Comparison of ENCODE assay signal across 9 cellular contexts in genomic region chr11:92226331-92227232, GRCh38. TPM values are rescaled to one million over a fixed set of nuclear protein-coding genes. Genes with fewer than 3 reads are reported as not detected.
DNase-seq lines count a peak whose midpoint lies in the region; ATAC-seq and TF ChIP-seq lines count a peak whose summit lies in the region.
"Had no signal": no experiment of that assay in that cellular context is flagged by ENCODE, and none has a peak within 500 bp of the region (broad histone marks: within the 10 kb centered on the region; RNA-seq: fewer than 3 reads in every experiment).

No MANE protein-coding gene starts in this region.

- TF ChIP-seq CTCF in RWPE1 (conservative IDR thresholded peaks at IDR 0.05; ENCODE audit: low read depth), result no peak

- H3K4me1 ChIP-seq in skeletal muscle satellite cell (ENCODE audit: control insufficient read depth, insufficient read depth, low read length), result peaks cover 27% of the 10 kb centered on the region

- no peaks in the 10 kb centered on the region for H3K9me3 Mint-ChIP-seq in activated naive CD8-positive, alpha-beta T cell treated with anti-CD3 and anti-CD28 coated beads, Interleukin-2, amount 50 U/mL, for 24 hours
- H3K9me3 Mint-ChIP-seq in activated T-helper 1 cell treated with anti-CD3 and anti-CD28 coated beads, Interleukin-12 subunit alpha, Interleukin-12 subunit beta, Interleukin-2, Interleukin-4 antibody, amounts not matched to agents 30 ng/mL and 10 ng/mL and 1 ng/mL, durations not matched to agents 14 hours and 24 hours and 36 hours, result no peaks in the 10 kb centered on the region
- no peaks in the 10 kb centered on the region for H3K9me3 Mint-ChIP-seq in activated T-cell treated with anti-CD3 and anti-CD28 coated beads, Interleukin-2, amount 50 U/mL, for 4 hours
- H3K9me3 Mint-ChIP-seq: dendritic cell treated with granulocyte-macrophage colony-stimulating factor and Interleukin-4, amounts not matched to agents 40 ng/mL and 50 ng/mL, for 4 days had no signal

- peak overlapping the region; percentile 32 for H3K9ac ChIP-seq in skeletal muscle satellite cell (ENCODE audit: low read depth, low read length)

- intact Hi-C loops in activated T-helper 1 cell treated with anti-CD3 and anti-CD28 coated beads, Interleukin-12 subunit alpha, Interleukin-12 subunit beta, Interleukin-2, Interleukin-4 antibody, amounts not matched to agents 30 ng/mL and 10 ng/mL and 1 ng/mL, durations not matched to agents 14 hours and 24 hours and 36 hours (cut with micrococcal nuclease), result no loop called here

- peaks cover 48% of the 10 kb centered on the region for H3K27me3 ChIP-seq in skeletal muscle satellite cell (ENCODE audit: control insufficient read depth, insufficient read depth, low read length)

- DNase-seq in HEK293T (ENCODE audit: extremely low spot score) (peak; percentile 27), RWPE1 (ENCODE audit: low spot score) (no peak)
- no peak for DNase-seq in activated naive CD8-positive, alpha-beta T cell treated with anti-CD3 and anti-CD28 coated beads, Interleukin-2, amount 50 U/mL, for 24 hours
- DNase-seq in activated T-helper 1 cell treated with anti-CD3 and anti-CD28 coated beads, Interleukin-12 subunit alpha, Interleukin-12 subunit beta, Interleukin-2, Interleukin-4 antibody, amounts not matched to agents 30 ng/mL and 10 ng/mL and 1 ng/mL, durations not matched to agents 14 hours and 24 hours and 36 hours (ENCODE audit: low spot score), result no peak
- DNase-seq in activated T-cell treated with anti-CD3 and anti-CD28 coated beads, Interleukin-2, amount 50 U/mL, for 4 hours, result no peak

- H3K36me3 Mint-ChIP-seq in activated naive CD8-positive, alpha-beta T cell treated with anti-CD3 and anti-CD28 coated beads, Interleukin-2, amount 50 U/mL, for 24 hours (ENCODE audit: low read depth), result no peaks in the 10 kb centered on the region
- H3K36me3 Mint-ChIP-seq in activated T-helper 1 cell treated with anti-CD3 and anti-CD28 coated beads, Interleukin-12 subunit alpha, Interleukin-12 subunit beta, Interleukin-2, Interleukin-4 antibody, amounts not matched to agents 30 ng/mL and 10 ng/mL and 1 ng/mL, durations not matched to agents 14 hours and 24 hours and 36 hours (ENCODE audit: low read depth), result no peaks in the 10 kb centered on the region
- H3K36me3 Mint-ChIP-seq in activated T-cell treated with anti-CD3 and anti-CD28 coated beads, Interleukin-2, amount 50 U/mL, for 4 hours (ENCODE audit: insufficient read depth), result peaks cover 2% of the 10 kb centered on the region

- H3K9me3 ChIP-seq in iPS-18c (ENCODE audit: control insufficient read depth, insufficient read depth, low read length) (no peaks in the 10 kb centered on the region), skeletal muscle satellite cell (replicated peaks; ENCODE audit: low read length) (no peaks in the 10 kb centered on the region)

- H3K27me3 Mint-ChIP-seq in activated naive CD8-positive, alpha-beta T cell treated with anti-CD3 and anti-CD28 coated beads, Interleukin-2, amount 50 U/mL, for 24 hours, result peaks cover 55% of the 10 kb centered on the region
- H3K27me3 Mint-ChIP-seq in activated T-helper 1 cell treated with anti-CD3 and anti-CD28 coated beads, Interleukin-12 subunit alpha, Interleukin-12 subunit beta, Interleukin-2, Interleukin-4 antibody, amounts not matched to agents 30 ng/mL and 10 ng/mL and 1 ng/mL, durations not matched to agents 14 hours and 24 hours and 36 hours (ENCODE audit: insufficient read depth), result peaks cover 33% of the 10 kb centered on the region
- peaks cover 55% of the 10 kb centered on the region for H3K27me3 Mint-ChIP-seq in activated T-cell treated with anti-CD3 and anti-CD28 coated beads, Interleukin-2, amount 50 U/mL, for 4 hours (ENCODE audit: low read depth)

- no peak overlapping the region for H3K27ac Mint-ChIP-seq in activated naive CD8-positive, alpha-beta T cell treated with anti-CD3 and anti-CD28 coated beads, Interleukin-2, amount 50 U/mL, for 24 hours
- H3K27ac Mint-ChIP-seq in activated T-helper 1 cell treated with anti-CD3 and anti-CD28 coated beads, Interleukin-12 subunit alpha, Interleukin-12 subunit beta, Interleukin-2, Interleukin-4 antibody, amounts not matched to agents 30 ng/mL and 10 ng/mL and 1 ng/mL, durations not matched to agents 14 hours and 24 hours and 36 hours, result no peak overlapping the region
- H3K27ac Mint-ChIP-seq: dendritic cell treated with granulocyte-macrophage colony-stimulating factor and Interleukin-4, amounts not matched to agents 40 ng/mL and 50 ng/mL, for 4 days had no signal

- POLR2A ChIA-PET in HEK293T (lab: Yijun Ruan, JAX) (interaction anchor here (0.7 to 1.6 kb wide), 11 partner anchors 11 to 645 kb away, joined by 3 to 7 read pairs (median 4); no protein-coding TSS in a partner anchor), RWPE1 (lab: Yijun Ruan, JAX; ENCODE audit: low non-redundant PET) (no interaction called here)

- H3K4me3 ChIP-seq in iPS-18c (ENCODE audit: insufficient read depth, low read depth, low read length) (peak overlapping the region; percentile 86), skeletal muscle satellite cell (ENCODE audit: low read length) (peak overlapping the region; percentile 77)

- ATAC-seq in activated naive CD8-positive, alpha-beta T cell treated with anti-CD3 and anti-CD28 coated beads, Interleukin-2, amount 50 U/mL, for 24 hours, result no peak
- ATAC-seq in activated T-cell treated with anti-CD3 and anti-CD28 coated beads, Interleukin-2, amount 50 U/mL, for 4 hours, result no peak

- CTCF ChIA-PET in HEK293T (lab: Yijun Ruan, JAX), result interaction anchor here (0.6 to 1.2 kb wide), 2 partner anchors 15 to 80 kb away, joined by 3 read pairs; no protein-coding TSS in a partner anchor
- CTCF ChIA-PET in RWPE1 (lab: Yijun Ruan, JAX), result interaction anchor here (0.5 to 1.0 kb wide), 2 partner anchors 478 to 659 kb away, joined by 3 to 4 read pairs; no protein-coding TSS in a partner anchor

- H3K27ac ChIP-seq in angular gyrus (ENCODE audit: low read depth, low read length), result peak overlapping the region; percentile 70
- no peak overlapping the region for H3K27ac ChIP-seq in RWPE1

- H3K4me2 ChIP-seq in skeletal muscle satellite cell (ENCODE audit: low read length), result peak overlapping the region; percentile 98

- H3K36me3 ChIP-seq in skeletal muscle satellite cell (ENCODE audit: insufficient read depth, low read length), result no peaks in the 10 kb centered on the region

- H3K4me1 Mint-ChIP-seq in activated naive CD8-positive, alpha-beta T cell treated with anti-CD3 and anti-CD28 coated beads, Interleukin-2, amount 50 U/mL, for 24 hours, result no peaks in the 10 kb centered on the region
- no peaks in the 10 kb centered on the region for H3K4me1 Mint-ChIP-seq in activated T-helper 1 cell treated with anti-CD3 and anti-CD28 coated beads, Interleukin-12 subunit alpha, Interleukin-12 subunit beta, Interleukin-2, Interleukin-4 antibody, amounts not matched to agents 30 ng/mL and 10 ng/mL and 1 ng/mL, durations not matched to agents 14 hours and 24 hours and 36 hours (ENCODE audit: low read depth)
- no peaks in the 10 kb centered on the region for H3K4me1 Mint-ChIP-seq in activated T-cell treated with anti-CD3 and anti-CD28 coated beads, Interleukin-2, amount 50 U/mL, for 4 hours (ENCODE audit: low read depth)

- H3K4me3 Mint-ChIP-seq in activated naive CD8-positive, alpha-beta T cell treated with anti-CD3 and anti-CD28 coated beads, Interleukin-2, amount 50 U/mL, for 24 hours, result no peak overlapping the region
- H3K4me3 Mint-ChIP-seq in activated T-helper 1 cell treated with anti-CD3 and anti-CD28 coated beads, Interleukin-12 subunit alpha, Interleukin-12 subunit beta, Interleukin-2, Interleukin-4 antibody, amounts not matched to agents 30 ng/mL and 10 ng/mL and 1 ng/mL, durations not matched to agents 14 hours and 24 hours and 36 hours, result no peak overlapping the region
- H3K4me3 Mint-ChIP-seq in activated T-cell treated with anti-CD3 and anti-CD28 coated beads, Interleukin-2, amount 50 U/mL, for 4 hours, result no peak overlapping the region
- H3K4me3 Mint-ChIP-seq: dendritic cell treated with granulocyte-macrophage colony-stimulating factor and Interleukin-4, amounts not matched to agents 40 ng/mL and 50 ng/mL, for 4 days had no signal

TF ChIP-seq in HEK293T, 16 proteins besides CTCF, POLR2A, EP300 and RAD21:
- TF ChIP-seq ELF4 (IDR thresholded peaks at IDR 0.05), result no peak

RNA-seq across cellular contexts. Expression of gene FAT3, which starts 2.0 kb away (rescaled TPM):
- 1.5 and 3.1 TPM in 2 replicates for total RNA-seq in skeletal muscle satellite cell (2012; rRNA removed)
- total RNA-seq in activated T-helper 1 cell treated with anti-CD3 and anti-CD28 coated beads, Interleukin-12 subunit alpha, Interleukin-12 subunit beta, Interleukin-2, Interleukin-4 antibody, amounts not matched to agents 30 ng/mL and 10 ng/mL and 1 ng/mL, durations not matched to agents 14 hours and 24 hours and 36 hours, result not detected in 2 replicates
- under 1 TPM in 2 of 3 donors, not detected in 1; 0.03 to 0.14 TPM for total RNA-seq in activated T-cell treated with anti-CD3 and anti-CD28 coated beads, Interleukin-2, amount 50 U/mL, for 4 hours
